In genomic region chr7:71721742-71722141, GRCh38 we compare ENCODE assay signal across 32 cellular contexts.
"Had no signal": no experiment of that assay in that cellular context is flagged by ENCODE, and none has a peak within 500 bp of the region (broad histone marks: within the 10 kb centered on the region; RNA-seq: fewer than 3 reads in every experiment).

No MANE protein-coding gene starts in this region.

- H3K4me1 ChIP-seq: adrenal gland, ascending aorta, body of pancreas, breast epithelium had no signal

- ATAC-seq: activated naive CD4-positive, alpha-beta T cell treated with anti-CD3 and anti-CD28 coated beads, Interleukin-2, amount 50 U/mL, for 72 hours; activated naive CD8-positive, alpha-beta T cell treated with anti-CD3 and anti-CD28 coated beads, Interleukin-2, amount 50 U/mL, for 24 hours; activated T-cell treated with anti-CD3 and anti-CD28 coated beads, Interleukin-2, amount 50 U/mL, for 4 hours; activated T-cell treated with anti-CD3 and anti-CD28 coated beads, Interleukin-2, amount 50 U/mL, for 72 hours; activated T-helper 17 cell treated with anti-CD3 and anti-CD28 coated beads, Interleukin-2, amount 50 U/mL, for 72 hours; body of pancreas had no signal

- H3K27me3 ChIP-seq: adrenal gland, ascending aorta, body of pancreas, brain microvascular endothelial cell, breast epithelium had no signal

- H3K27ac ChIP-seq: adrenal gland, ascending aorta, body of pancreas, brain microvascular endothelial cell, breast epithelium, cardiac muscle cell had no signal

- H3K36me3 ChIP-seq: adrenal gland, ascending aorta, brain microvascular endothelial cell, breast epithelium, cardiac muscle cell had no signal

- DNase-seq: activated effector memory CD4-positive, alpha-beta T cell treated with anti-CD3 and anti-CD28 coated beads, Interleukin-2, amount 50 U/mL, for 16 hours; activated effector memory CD4-positive, alpha-beta T cell treated with Interleukin-2 at 50 U/mL for 16 hours; activated gamma-delta T cell; activated gamma-delta T cell treated with Interleukin-2 at 50 U/mL for 16 hours; activated naive CD4-positive, alpha-beta T cell; activated naive CD4-positive, alpha-beta T cell treated with anti-CD3 and anti-CD28 coated beads for 36 hours; activated naive CD4-positive, alpha-beta T cell treated with anti-CD3 and anti-CD28 coated beads, Interleukin-2, amount 10 ng/mL, durations not matched to agents 7 days and 5 days; activated naive CD4-positive, alpha-beta T cell treated with anti-CD3 and anti-CD28 coated beads, Interleukin-2, amount 50 U/mL, for 16 hours; activated naive CD4-positive, alpha-beta T cell treated with Interleukin-2 at 50 U/mL for 16 hours; activated naive CD8-positive, alpha-beta T cell treated with anti-CD3 and anti-CD28 coated beads for 36 hours; activated naive CD8-positive, alpha-beta T cell treated with anti-CD3 and anti-CD28 coated beads, Interleukin-2, amount 10 ng/mL, durations not matched to agents 7 days and 5 days; activated naive CD8-positive, alpha-beta T cell treated with anti-CD3 and anti-CD28 coated beads, Interleukin-2, amount 50 U/mL, for 24 hours; activated T-cell treated with anti-CD3 and anti-CD28 coated beads, Interleukin-2, amount 50 U/mL, for 1 hour; activated T-cell treated with anti-CD3 and anti-CD28 coated beads, Interleukin-2, amount 50 U/mL, for 24 hours; activated T-cell treated with anti-CD3 and anti-CD28 coated beads, Interleukin-2, amount 50 U/mL, for 4 hours; activated T-cell treated with anti-CD3 and anti-CD28 coated beads, Interleukin-2, amount 50 U/mL, for 48 hours; activated T-cell treated with anti-CD3 and anti-CD28 coated beads, Interleukin-2, amount 50 U/mL, for 72 hours; amniotic stem cell; amygdala; anterior cingulate cortex; aorta; body of pancreas; brain microvascular endothelial cell; caudate nucleus; central memory CD4-positive, alpha-beta T cell; cerebellar nuclear complex had no signal

- H3K4me3 ChIP-seq: adrenal gland, ascending aorta, body of pancreas, breast epithelium, cardiac muscle cell had no signal

- H3K9me3 ChIP-seq: adrenal gland, ascending aorta, body of pancreas had no signal
